ENCODE assay signal across 1 cellular context in genomic region chr6:137810554-137811120, GRCh38.
TF ChIP-seq lines count a peak whose summit lies in the region.

No MANE protein-coding gene starts in this region.

TF ChIP-seq in HepG2, 621 proteins besides CTCF, POLR2A, EP300 and RAD21 (continued from another document and continues in another):
- TF ChIP-seq TRIM22 (IDR thresholded peaks at IDR 0.05) (no peak), ZNF772 (CRISPR knock-in tag; IDR thresholded peaks at IDR 0.05) (no peak), ZKSCAN1 (IDR thresholded peaks at IDR 0.05; ENCODE audit: low read length) (peak; percentile 45; the same call in 1 of the 2 replicates), BRD4 (CRISPR knock-in tag; IDR thresholded peaks at IDR 0.05) (no peak; the same call in 1 of the 2 replicates), ZBTB14 (CRISPR knock-in tag; IDR thresholded peaks at IDR 0.05) (no peak), ISX (CRISPR knock-in tag; conservative IDR thresholded peaks at IDR 0.05) (no peak; the same call in 1 of the 2 replicates), ZNF737 (CRISPR knock-in tag; IDR thresholded peaks at IDR 0.05; ENCODE audit: borderline replicate concordance) (no peak), ZBED4 (CRISPR knock-in tag; IDR thresholded peaks at IDR 0.05; ENCODE audit: borderline replicate concordance) (0 out of 2 replicates have a peak, but pooled peaks have one; percentile 18), SYNCRIP (IDR thresholded peaks at IDR 0.05; ENCODE audit: insufficient read depth, low read depth, low read length) (no peak), ELF1 (CRISPR knock-in tag; IDR thresholded peaks at IDR 0.05) (no peak), NFRKB (IDR thresholded peaks at IDR 0.05) (no peak), ZNF788 (CRISPR knock-in tag; IDR thresholded peaks at IDR 0.05; ENCODE audit: borderline replicate concordance) (no peak), DRAP1 (CRISPR knock-in tag; IDR thresholded peaks at IDR 0.05) (no peak), MATR3 (CRISPR knock-in tag; IDR thresholded peaks at IDR 0.05) (no peak), ZUFSP (CRISPR knock-in tag; IDR thresholded peaks at IDR 0.05; ENCODE audit: borderline replicate concordance) (no peak), ZNF543 (CRISPR knock-in tag; IDR thresholded peaks at IDR 0.05) (no peak), SMYD3 (CRISPR knock-in tag; IDR thresholded peaks at IDR 0.05) (peak; percentile 71), ZNF12 (CRISPR knock-in tag; IDR thresholded peaks at IDR 0.05) (no peak), ZFP1 (CRISPR knock-in tag; IDR thresholded peaks at IDR 0.05) (0 out of 2 replicates have a peak, but pooled peaks have one; percentile 20), ZNF143 (CRISPR knock-in tag; IDR thresholded peaks at IDR 0.05) (no peak), FIP1L1 (IDR thresholded peaks at IDR 0.05; ENCODE audit: borderline replicate concordance, insufficient read depth, low read depth, low read length) (no peak), ZNF569 (CRISPR knock-in tag; IDR thresholded peaks at IDR 0.05; ENCODE audit: borderline replicate concordance) (no peak), HMGXB3 (CRISPR knock-in tag; IDR thresholded peaks at IDR 0.05; ENCODE audit: borderline replicate concordance) (no peak), EEA1 (CRISPR knock-in tag; IDR thresholded peaks at IDR 0.05; ENCODE audit: borderline replicate concordance) (no peak), MIER3 (CRISPR knock-in tag; IDR thresholded peaks at IDR 0.05; ENCODE audit: borderline replicate concordance) (no peak), ZNF276 (CRISPR knock-in tag; IDR thresholded peaks at IDR 0.05; ENCODE audit: low read depth) (0 out of 2 replicates have a peak, but pooled peaks have one; percentile 1), MLX (CRISPR knock-in tag; IDR thresholded peaks at IDR 0.05) (no peak), ZNF10 (CRISPR knock-in tag; IDR thresholded peaks at IDR 0.05; ENCODE audit: borderline replicate concordance, low read depth) (no peak), ZHX1 (CRISPR knock-in tag; IDR thresholded peaks at IDR 0.05; ENCODE audit: low read depth) (no peak), ATF3 (CRISPR knock-in tag; IDR thresholded peaks at IDR 0.05) (no peak), PBX2 (CRISPR knock-in tag; IDR thresholded peaks at IDR 0.05) (no peak), ZNF367 (CRISPR knock-in tag; IDR thresholded peaks at IDR 0.05; ENCODE audit: borderline replicate concordance) (no peak), RFX1 (IDR thresholded peaks at IDR 0.05) (no peak)
